23 cellular contexts compared by ENCODE assay signal in genomic region chr14:105951399-105951798, GRCh38.
DNase-seq lines count a peak whose midpoint lies in the region; TF ChIP-seq lines count a peak whose summit lies in the region.
"Had no signal": no experiment of that assay in that cellular context is flagged by ENCODE, and none has a peak within 500 bp of the region (broad histone marks: within the 10 kb centered on the region; RNA-seq: fewer than 3 reads in every experiment).

No MANE protein-coding gene starts in this region.

- no peak overlapping the region for H2AFZ ChIP-seq in OCI-LY3 (ENCODE audit: low read depth, low read length)

- peak overlapping the region; percentile 68; the same call in 1 of the 2 replicates for H3K9ac ChIP-seq in OCI-LY3 (ENCODE audit: low read length)
- H3K9ac ChIP-seq: BLaER1 had no signal

- no peaks in the 10 kb centered on the region for H3K36me3 ChIP-seq in HEK293 (ENCODE audit: control insufficient read depth in 2 of 2, insufficient read depth in 1 of 2, low read length in 2 of 2)
- no peaks in the 10 kb centered on the region for H3K36me3 ChIP-seq in OCI-LY3 (replicated peaks; ENCODE audit: low read depth, low read length)
- H3K36me3 ChIP-seq in esophagus muscularis mucosa, result no peaks in the 10 kb centered on the region
- H3K36me3 ChIP-seq: BE2C, BLaER1 had no signal

- H3K4me1 ChIP-seq in HEK293 (ENCODE audit: control insufficient read depth, insufficient read depth, low read length) (no peaks in the 10 kb centered on the region), OCI-LY3 (ENCODE audit: low read length) (peaks cover 48% of the 10 kb centered on the region), esophagus muscularis mucosa (no peaks in the 10 kb centered on the region)
- H3K4me1 ChIP-seq: BE2C, BLaER1 had no signal

- no peaks in the 10 kb centered on the region for H3K27me3 ChIP-seq in OCI-LY3 (ENCODE audit: low read depth, low read length)
- peaks cover 0 to 10% (median 0%) of the 10 kb centered on the region in 4 donors for H3K27me3 ChIP-seq in esophagus muscularis mucosa
- H3K27me3 ChIP-seq: BE2C, BLaER1 had no signal

- H3K4me3 ChIP-seq in HEK293 (ENCODE audit: low read depth, low read length), result no peak overlapping the region
- no peak overlapping the region for H3K4me3 ChIP-seq in OCI-LY3 (ENCODE audit: low read length)
- H3K4me3 ChIP-seq in esophagus muscularis mucosa, result no peak overlapping the region
- H3K4me3 ChIP-seq: BLaER1, GM12878 had no signal

- H3K27ac ChIP-seq in HEK293 (ENCODE audit: extremely low read depth, low read depth, low read length) (no peak overlapping the region), OCI-LY3 (ENCODE audit: low read length) (peak overlapping the region; percentile 98), esophagus muscularis mucosa (replicated peaks in 1 of 4) (no peak overlapping the region)
- H3K27ac ChIP-seq: BLaER1 had no signal

- TF ChIP-seq POLR2A in esophagus muscularis mucosa (IDR thresholded peaks at IDR 0.05; ENCODE audit: low read depth), result no peak

- no peaks in the 10 kb centered on the region for H3K9me3 ChIP-seq in HEK293 (ENCODE audit: control insufficient read depth, insufficient read depth, low read depth, low read length)
- H3K9me3 ChIP-seq in OCI-LY3 (ENCODE audit: insufficient read depth, low read length), result no peaks in the 10 kb centered on the region
- no peaks in the 10 kb centered on the region for H3K9me3 ChIP-seq in esophagus muscularis mucosa
- H3K9me3 ChIP-seq: BE2C, BLaER1 had no signal

- no peaks in the 10 kb centered on the region for H3K79me2 ChIP-seq in OCI-LY3 (ENCODE audit: low read length)

- DNase-seq in esophagus muscularis mucosa (ENCODE audit: extremely low spot score) (peak; percentile 62), NCI-H1105 treated with DMSO at 0.1 percent for 48 hours (lab: John Stamatoyannopoulos, UW) (no peak), NCI-H2029 treated with DMSO at 0.1 percent for 48 hours (lab: John Stamatoyannopoulos, UW) (no peak)
- no peak for DNase-seq in central memory CD4-positive, alpha-beta T cell
- DNase-seq: 8988T; ACHN; BE2C; C1 segment of cervical spinal cord; CD4-positive, alpha-beta memory T cell; CD4-positive, CD25-positive, alpha-beta regulatory T cell; CD8-positive, alpha-beta memory T cell; COR-L47; DMS 273 treated with DMSO at 0.1 percent for 48 hours; DMS153; DMS53; DMS79; DND-41; EL; GDM1 had no signal

- POLR2A ChIA-PET in HEK293 (lab: Yijun Ruan, JAX), result no interaction called here

- CTCF ChIA-PET in HEK293 (lab: Yijun Ruan, JAX), result interaction anchor here (0.7 to 1.4 kb wide), 2 partner anchors 23 to 306 kb away, joined by 3 to 5 read pairs; no protein-coding TSS in a partner anchor

- intact Hi-C loops in esophagus muscularis mucosa (cut with DNase I), result no loop called here

- 63% methylated on average over 5 of the region's 5 CpGs for WGBS in esophagus muscularis mucosa

- H3K4me2 ChIP-seq in OCI-LY3 (ENCODE audit: low read length), result peak overlapping the region; percentile 34; the same call in 1 of the 2 replicates
- H3K4me2 ChIP-seq: BLaER1 had no signal

- TF ChIP-seq CTCF in HEK293 (tag by site-specific recombination; IDR thresholded peaks at IDR 0.05) (no peak), OCI-LY3 (IDR thresholded peaks at IDR 0.05; ENCODE audit: low read depth, low read length) (no peak), esophagus muscularis mucosa (IDR thresholded peaks at IDR 0.05) (no peak)

- H4K20me1 ChIP-seq in OCI-LY3 (ENCODE audit: insufficient read depth, low read length), result no peaks in the 10 kb centered on the region
- H4K20me1 ChIP-seq: BLaER1 had no signal

- no peak for TF ChIP-seq EP300 in esophagus muscularis mucosa (IDR thresholded peaks at IDR 0.05)

TF ChIP-seq in HEK293, 187 proteins besides CTCF, POLR2A, EP300 and RAD21:
- TF ChIP-seq ZFHX2 (tag by site-specific recombination; conservative IDR thresholded peaks at IDR 0.05) (peak; percentile 75), ZNF175 (tag by site-specific recombination; IDR thresholded peaks at IDR 0.05) (no peak)
